ENCODE assay signal across 29 cellular contexts in genomic region chr3:34995771-34996430, GRCh38.
"Had no signal": no experiment of that assay in that cellular context is flagged by ENCODE, and none has a peak within 500 bp of the region (broad histone marks: within the 10 kb centered on the region; RNA-seq: fewer than 3 reads in every experiment).

No MANE protein-coding gene starts in this region.

- H3K4me1 ChIP-seq: ascending aorta, esophagus squamous epithelium, gastrocnemius medialis, left ventricle myocardium inferior had no signal

- DNase-seq: activated CD4-positive, alpha-beta memory T cell treated with anti-CD3 and anti-CD28 coated beads for 36 hours; activated CD4-positive, alpha-beta T cell treated with anti-CD3 and anti-CD28 coated beads, Interleukin-2, amount 10 ng/mL, durations not matched to agents 24 days and 14 days; activated CD4-positive, CD25-positive, alpha-beta regulatory T cell treated with anti-CD3 and anti-CD28 coated beads, Interleukin-2, amount 50 U/mL, for 72 hours; activated CD8-positive, alpha-beta memory T cell treated with anti-CD3 and anti-CD28 coated beads, Interleukin-2, amount 50 U/mL, for 4 hours; activated effector memory CD4-positive, alpha-beta T cell treated with anti-CD3 and anti-CD28 coated beads, Interleukin-2, amount 50 U/mL, for 16 hours; activated naive CD4-positive, alpha-beta T cell treated with anti-CD3 and anti-CD28 coated beads for 36 hours; activated naive CD8-positive, alpha-beta T cell treated with anti-CD3 and anti-CD28 coated beads for 36 hours; activated T-cell treated with anti-CD3 and anti-CD28 coated beads, Interleukin-2, amount 50 U/mL, for 1 hour; caudate nucleus; dermis blood vessel endothelial cell; effector CD4-positive, alpha-beta T cell; esophagus squamous epithelium; gastrocnemius medialis; glutamatergic neuron; islet precursor cell; left ventricle myocardium inferior; naive B cell; nephron progenitor cell; ovary; stimulated activated CD4-positive, alpha-beta T cell treated with anti-CD3 and anti-CD28 coated beads, Interleukin-12 subunit alpha, Interleukin-12 subunit beta, amount 100 ng/mL, for 4 hours; stimulated activated CD4-positive, alpha-beta T cell treated with anti-CD3 and anti-CD28 coated beads, Interleukin-4, amount 100 ng/mL, for 1 hour; stimulated activated naive CD8-positive, alpha-beta T cell treated with anti-CD3 and anti-CD28 coated beads, Interleukin-15, Interleukin-2, amounts not matched to agents 100 U/mL and 50 U/mL, for 24 hours; T1000 had no signal

- H3K4me3 ChIP-seq: ascending aorta, esophagus squamous epithelium, gastrocnemius medialis, left ventricle myocardium inferior, ovary, skin epidermis, thoracic aorta had no signal

- H3K27ac ChIP-seq: ascending aorta, epithelial cell of prostate, esophagus squamous epithelium, gastrocnemius medialis, left ventricle myocardium inferior, neutrophil, ovary, skin epidermis, thoracic aorta had no signal

- ATAC-seq: gastrocnemius medialis; sciatic nerve; stimulated activated naive CD8-positive, alpha-beta T cell treated with anti-CD3 and anti-CD28 coated beads, Interleukin-15, Interleukin-2, amounts not matched to agents 100 U/mL and 50 U/mL, for 24 hours had no signal

- H3K27me3 ChIP-seq: ascending aorta, esophagus squamous epithelium, gastrocnemius medialis, neutrophil, ovary had no signal

- H3K9me3 ChIP-seq: ascending aorta, esophagus squamous epithelium, gastrocnemius medialis, left ventricle myocardium inferior, neutrophil, ovary, thoracic aorta had no signal

- H3K36me3 ChIP-seq: ascending aorta, esophagus squamous epithelium, gastrocnemius medialis, left ventricle myocardium inferior, neutrophil, ovary, thoracic aorta had no signal
